Comparison of ENCODE assay signal across 13 cellular contexts in the genomic region with DNA sequence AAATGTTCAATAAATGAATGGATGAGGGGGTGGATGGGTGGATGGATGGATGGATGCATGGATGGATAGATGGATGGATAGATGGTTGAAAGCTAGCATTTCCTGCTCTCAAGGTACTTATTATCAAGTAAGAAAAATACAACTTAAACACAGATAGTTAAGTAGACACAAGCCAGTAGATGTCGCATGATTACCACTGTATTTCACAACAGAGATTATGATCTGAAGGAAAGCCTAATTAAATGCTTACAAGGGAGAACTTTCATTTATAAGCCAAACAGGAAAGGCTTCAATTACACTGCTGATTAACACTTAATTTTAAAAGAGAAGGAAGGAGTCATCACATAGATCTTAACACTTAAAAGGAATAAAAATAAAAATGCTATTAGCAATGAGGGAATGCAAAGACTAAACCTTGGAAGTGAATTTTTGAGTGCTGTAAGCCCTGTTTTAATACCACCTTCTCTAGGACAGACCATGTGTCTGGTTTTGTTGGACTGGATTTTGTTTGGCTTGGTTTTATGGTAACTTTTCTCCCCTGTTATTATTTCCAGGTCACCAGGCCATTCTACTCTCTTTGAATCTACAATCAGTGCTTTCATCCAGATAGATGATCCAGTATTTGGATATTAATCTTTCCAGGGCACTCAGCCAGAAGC.
DNase-seq lines count a peak whose midpoint lies in the region; ATAC-seq, FAIRE-seq and TF ChIP-seq lines count a peak whose summit lies in the region.
"Had no signal": no experiment of that assay in that cellular context is flagged by ENCODE, and none has a peak within 500 bp of the region (broad histone marks: within the 10 kb centered on the region; RNA-seq: fewer than 3 reads in every experiment).

No MANE protein-coding gene starts in this region.

- H3K4me3 Mint-ChIP-seq in activated CD4-positive, alpha-beta memory T cell treated with anti-CD3 and anti-CD28 coated beads for 36 hours, result no peak overlapping the region
- no peak overlapping the region for H3K4me3 Mint-ChIP-seq in activated naive CD8-positive, alpha-beta T cell treated with anti-CD3 and anti-CD28 coated beads, Interleukin-2, amount 50 U/mL, for 24 hours
- H3K4me3 Mint-ChIP-seq: activated naive CD8-positive, alpha-beta T cell had no signal

- H3K9me3 Mint-ChIP-seq in activated CD4-positive, alpha-beta memory T cell treated with anti-CD3 and anti-CD28 coated beads for 36 hours, result no peaks in the 10 kb centered on the region
- no peaks in the 10 kb centered on the region for H3K9me3 Mint-ChIP-seq in activated naive CD8-positive, alpha-beta T cell treated with anti-CD3 and anti-CD28 coated beads, Interleukin-2, amount 50 U/mL, for 24 hours

- no peak for DNase-seq in AG09309 (ENCODE audit: low read depth)
- DNase-seq in H4 (ENCODE audit: low spot score), result peak; percentile 21
- peak; percentile 72 for DNase-seq in SK-N-MC (ENCODE audit: low read depth, low spot score)
- peak; percentile 7 for DNase-seq in HepG2 (ENCODE audit: low spot score)
- no peak for DNase-seq in activated CD4-positive, alpha-beta memory T cell treated with anti-CD3 and anti-CD28 coated beads for 36 hours
- DNase-seq in NCI-H1694 (lab: John Stamatoyannopoulos, UW), result no peak
- no peak for DNase-seq in activated naive CD8-positive, alpha-beta T cell treated with anti-CD3 and anti-CD28 coated beads, Interleukin-2, amount 50 U/mL, for 24 hours
- DNase-seq: Caco-2; MM.1S; stimulated activated CD4-positive, alpha-beta T cell treated with anti-CD3 and anti-CD28 coated beads, Interleukin-2, amount 100 ng/mL, for 24 hours had no signal

- H3K4me3 ChIP-seq in AG09309 (ENCODE audit: control insufficient read depth, low read depth, low read length) (no peak overlapping the region), SK-N-MC (no peak overlapping the region), HepG2 (replicated peaks in 1 of 3; ENCODE audit: insufficient read depth in 1 of 3, low read depth in 2 of 3, low read length in 3 of 3) (no peak overlapping the region)

- H3K9me3 ChIP-seq in SK-N-MC (ENCODE audit: low read depth, low read length) (no peaks in the 10 kb centered on the region), HepG2 (ENCODE audit: low read length) (no peaks in the 10 kb centered on the region; the same call in 1 of the 2 replicates)
- H3K9me3 ChIP-seq: Caco-2 had no signal

- no peaks in the 10 kb centered on the region for H4K20me1 ChIP-seq in HepG2 (ENCODE audit: insufficient read depth, low read length)

- intact Hi-C loops in HepG2 (cut with micrococcal nuclease; ENCODE audit: unreplicated experiment), result no loop called here
- intact Hi-C loops in activated CD4-positive, alpha-beta memory T cell treated with anti-CD3 and anti-CD28 coated beads for 36 hours (cut with micrococcal nuclease), result no loop called here

- H3K27ac ChIP-seq in SK-N-MC, result no peak overlapping the region
- H3K27ac ChIP-seq in HepG2 (ENCODE audit: extremely low read length, insufficient read depth, low read length), result no peak overlapping the region

- no peaks in the 10 kb centered on the region for H3K27me3 ChIP-seq in HepG2 (ENCODE audit: control insufficient read depth in 1 of 2, insufficient read depth in 2 of 2, low read length in 2 of 2)

- POLR2A ChIA-PET in HepG2 (lab: Yijun Ruan, JAX), result no interaction called here
- POLR2A ChIA-PET in activated CD4-positive, alpha-beta memory T cell treated with anti-CD3 and anti-CD28 coated beads for 36 hours (lab: Charles Lee), result no interaction called here

- TF ChIP-seq EP300 in HepG2 (IDR thresholded peaks at IDR 0.05; ENCODE audit: low read depth in 2 of 2, low read length in 2 of 2) (no peak), HepG2 (CRISPR knock-in tag; IDR thresholded peaks at IDR 0.05; ENCODE audit: borderline replicate concordance) (no peak)

- no peak overlapping the region for H3K27ac Mint-ChIP-seq in activated CD4-positive, alpha-beta memory T cell treated with anti-CD3 and anti-CD28 coated beads for 36 hours
- no peak overlapping the region for H3K27ac Mint-ChIP-seq in activated naive CD8-positive, alpha-beta T cell treated with anti-CD3 and anti-CD28 coated beads, Interleukin-2, amount 50 U/mL, for 24 hours
- H3K27ac Mint-ChIP-seq: activated naive CD8-positive, alpha-beta T cell had no signal

- TF ChIP-seq RAD21 in HepG2 (CRISPR knock-in tag; IDR thresholded peaks at IDR 0.05), result no peak

- no peaks in the 10 kb centered on the region for H3K36me3 Mint-ChIP-seq in activated CD4-positive, alpha-beta memory T cell treated with anti-CD3 and anti-CD28 coated beads for 36 hours
- no peaks in the 10 kb centered on the region for H3K36me3 Mint-ChIP-seq in activated naive CD8-positive, alpha-beta T cell treated with anti-CD3 and anti-CD28 coated beads, Interleukin-2, amount 50 U/mL, for 24 hours (ENCODE audit: low read depth)
- H3K36me3 Mint-ChIP-seq: activated naive CD8-positive, alpha-beta T cell had no signal

- H3K4me1 Mint-ChIP-seq in activated CD4-positive, alpha-beta memory T cell treated with anti-CD3 and anti-CD28 coated beads for 36 hours (ENCODE audit: low read depth), result no peaks in the 10 kb centered on the region
- H3K4me1 Mint-ChIP-seq in activated naive CD8-positive, alpha-beta T cell treated with anti-CD3 and anti-CD28 coated beads, Interleukin-2, amount 50 U/mL, for 24 hours, result no peaks in the 10 kb centered on the region

- H3K36me3 ChIP-seq in SK-N-MC (ENCODE audit: insufficient read depth, low read length), result no peaks in the 10 kb centered on the region
- H3K36me3 ChIP-seq in HepG2 (replicated peaks in 1 of 2; ENCODE audit: control insufficient read depth in 1 of 2, insufficient read depth in 2 of 2, low read length in 2 of 2), result no peaks in the 10 kb centered on the region

- in situ Hi-C loops in HepG2 (cut with HindIII; ENCODE audit: extremely low pct_ligation_motif_present, low pct_unique_long_range_greater_than_20kb), result no loop called here

- ATAC-seq in HepG2, result no peak
- no peak for ATAC-seq in GM21390 (IDR thresholded peaks at IDR 0.05; ENCODE audit: unreplicated experiment)
- no peak for ATAC-seq in activated naive CD8-positive, alpha-beta T cell treated with anti-CD3 and anti-CD28 coated beads, Interleukin-2, amount 50 U/mL, for 24 hours

- no peak for TF ChIP-seq POLR2A in HepG2 (IDR thresholded peaks at IDR 0.05; ENCODE audit: insufficient read depth in 1 of 2, low read depth in 2 of 2, low read length in 2 of 2)

- no peak for FAIRE-seq in HepG2 (lab: Jason Lieb, UNC)
- FAIRE-seq: GM18507 had no signal

- H3K9ac ChIP-seq in SK-N-MC (ENCODE audit: insufficient read length) (no peak overlapping the region), HepG2 (ENCODE audit: insufficient read depth, low read depth, low read length) (no peak overlapping the region)

- no peaks in the 10 kb centered on the region for H3K27me3 Mint-ChIP-seq in activated CD4-positive, alpha-beta memory T cell treated with anti-CD3 and anti-CD28 coated beads for 36 hours
- no peaks in the 10 kb centered on the region for H3K27me3 Mint-ChIP-seq in activated naive CD8-positive, alpha-beta T cell treated with anti-CD3 and anti-CD28 coated beads, Interleukin-2, amount 50 U/mL, for 24 hours
- H3K27me3 Mint-ChIP-seq: activated naive CD8-positive, alpha-beta T cell had no signal

- 4% methylated on average over 1 of the region's 1 CpG for WGBS in HepG2 (ENCODE audit: low lambda C conversion rate)

- no peaks in the 10 kb centered on the region for H3K79me2 ChIP-seq in HepG2 (ENCODE audit: insufficient read depth, low read length)

- no peaks in the 10 kb centered on the region for H3K4me1 ChIP-seq in HepG2 (ENCODE audit: insufficient read depth, low read length)
- H3K4me1 ChIP-seq: Caco-2 had no signal

- TF ChIP-seq CTCF in AG09309 (IDR thresholded peaks at IDR 0.05; ENCODE audit: control insufficient read depth, insufficient read depth, low read depth, low read length, missing control alignments) (peak; percentile 27), HepG2 (CRISPR knock-in tag; IDR thresholded peaks at IDR 0.05) (peak; percentile 31; the same call in 1 of the 2 replicates)

- H2AFZ ChIP-seq in HepG2 (ENCODE audit: low read length), result no peak overlapping the region

- H3K4me2 ChIP-seq in HepG2 (ENCODE audit: low read depth, low read length), result no peak overlapping the region

- CTCF ChIA-PET in HepG2 (lab: Yijun Ruan, JAX; ENCODE audit: low intra/inter-chr PET ratio, low total read pairs), result no interaction called here
- CTCF ChIA-PET in activated CD4-positive, alpha-beta memory T cell treated with anti-CD3 and anti-CD28 coated beads for 36 hours (lab: Charles Lee), result interaction anchor here (2.8 kb wide), 1 partner anchor 10 kb away, joined by 11 read pairs; no protein-coding TSS in a partner anchor

- no TSS peak for BruUV-seq in HepG2 (replicated peaks; lab: Mats Ljungman, UMichigan)

TF ChIP-seq in HepG2, 621 proteins besides CTCF, POLR2A, EP300 and RAD21:
- TF ChIP-seq, protein P1, sequence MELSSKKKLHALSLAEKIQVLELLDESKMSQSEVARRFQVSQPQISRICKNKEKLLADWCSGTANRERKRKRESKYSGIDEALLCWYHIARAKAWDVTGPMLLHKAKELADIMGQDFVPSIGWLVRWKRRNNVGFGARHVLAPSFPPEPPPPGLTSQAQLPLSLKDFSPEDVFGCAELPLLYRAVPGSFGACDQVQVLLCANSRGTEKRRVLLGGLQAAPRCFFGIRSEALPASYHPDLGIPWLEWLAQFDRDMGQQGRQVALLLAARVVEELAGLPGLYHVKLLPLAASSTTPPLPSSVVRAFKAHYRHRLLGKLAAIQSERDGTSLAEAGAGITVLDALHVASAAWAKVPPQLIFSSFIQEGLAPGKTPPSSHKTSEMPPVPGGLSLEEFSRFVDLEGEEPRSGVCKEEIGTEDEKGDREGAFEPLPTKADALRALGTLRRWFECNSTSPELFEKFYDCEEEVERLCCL (CRISPR knock-in tag; IDR thresholded peaks at IDR 0.05; ENCODE audit: borderline replicate concordance), result no peak
- TF ChIP-seq GTF2F1 (IDR thresholded peaks at IDR 0.05; ENCODE audit: low read length) (no peak), STAG1 (CRISPR knock-in tag; IDR thresholded peaks at IDR 0.05) (peak; percentile 54), DNMT3B (CRISPR knock-in tag; conservative IDR thresholded peaks at IDR 0.05) (no peak)
- TF ChIP-seq, protein P2, sequence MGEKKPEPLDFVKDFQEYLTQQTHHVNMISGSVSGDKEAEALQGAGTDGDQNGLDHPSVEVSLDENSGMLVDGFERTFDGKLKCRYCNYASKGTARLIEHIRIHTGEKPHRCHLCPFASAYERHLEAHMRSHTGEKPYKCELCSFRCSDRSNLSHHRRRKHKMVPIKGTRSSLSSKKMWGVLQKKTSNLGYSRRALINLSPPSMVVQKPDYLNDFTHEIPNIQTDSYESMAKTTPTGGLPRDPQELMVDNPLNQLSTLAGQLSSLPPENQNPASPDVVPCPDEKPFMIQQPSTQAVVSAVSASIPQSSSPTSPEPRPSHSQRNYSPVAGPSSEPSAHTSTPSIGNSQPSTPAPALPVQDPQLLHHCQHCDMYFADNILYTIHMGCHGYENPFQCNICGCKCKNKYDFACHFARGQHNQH (CRISPR knock-in tag; IDR thresholded peaks at IDR 0.05), result no peak
TF ChIP-seq in HepG2: peak in this region for 1.

Comparison
In these comparisons a context has a peak if more than half of its experiments do, and no peak if none do; other contexts are left out.
1. DNase-seq: peak in H4 (single experiment), SK-N-MC (single experiment) and HepG2 (single experiment); none in AG09309 (single experiment), activated CD4-positive, alpha-beta memory T cell treated with anti-CD3 and anti-CD28 coated beads for 36 hours (single experiment), NCI-H1694 (single experiment) and activated naive CD8-positive, alpha-beta T cell treated with anti-CD3 and anti-CD28 coated beads, Interleukin-2, amount 50 U/mL, for 24 hours (single experiment).